Comparison of ENCODE assay signal across 1 cellular context in the genomic region with DNA sequence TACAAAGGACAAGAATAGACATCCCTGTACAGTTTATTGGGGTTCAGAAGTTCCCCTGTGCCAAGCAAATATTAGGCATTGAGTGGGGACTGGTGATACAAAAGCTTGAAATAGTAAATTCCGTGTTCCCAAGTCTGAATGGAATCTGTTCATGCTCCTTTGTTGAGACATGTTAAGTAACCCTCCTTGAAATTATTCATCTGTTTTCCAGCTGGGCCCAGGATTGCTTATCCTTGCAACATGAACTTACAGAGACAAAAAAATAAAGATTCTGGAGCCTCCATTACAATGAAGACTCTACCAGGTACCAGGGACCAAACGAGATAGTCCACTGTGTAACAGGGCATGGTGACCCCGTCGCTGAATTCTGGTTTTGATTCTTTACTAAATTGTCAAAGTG.
TF ChIP-seq lines count a peak whose summit lies in the region.

No MANE protein-coding gene starts in this region.

TF ChIP-seq in WTC11, 78 proteins besides CTCF, POLR2A, EP300 and RAD21 (continued from another document):
- TF ChIP-seq, protein P1, sequence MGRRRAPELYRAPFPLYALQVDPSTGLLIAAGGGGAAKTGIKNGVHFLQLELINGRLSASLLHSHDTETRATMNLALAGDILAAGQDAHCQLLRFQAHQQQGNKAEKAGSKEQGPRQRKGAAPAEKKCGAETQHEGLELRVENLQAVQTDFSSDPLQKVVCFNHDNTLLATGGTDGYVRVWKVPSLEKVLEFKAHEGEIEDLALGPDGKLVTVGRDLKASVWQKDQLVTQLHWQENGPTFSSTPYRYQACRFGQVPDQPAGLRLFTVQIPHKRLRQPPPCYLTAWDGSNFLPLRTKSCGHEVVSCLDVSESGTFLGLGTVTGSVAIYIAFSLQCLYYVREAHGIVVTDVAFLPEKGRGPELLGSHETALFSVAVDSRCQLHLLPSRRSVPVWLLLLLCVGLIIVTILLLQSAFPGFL (CRISPR knock-in tag; IDR thresholded peaks at IDR 0.05; ENCODE audit: borderline replicate concordance) = no peak
- TF ChIP-seq, protein P2, sequence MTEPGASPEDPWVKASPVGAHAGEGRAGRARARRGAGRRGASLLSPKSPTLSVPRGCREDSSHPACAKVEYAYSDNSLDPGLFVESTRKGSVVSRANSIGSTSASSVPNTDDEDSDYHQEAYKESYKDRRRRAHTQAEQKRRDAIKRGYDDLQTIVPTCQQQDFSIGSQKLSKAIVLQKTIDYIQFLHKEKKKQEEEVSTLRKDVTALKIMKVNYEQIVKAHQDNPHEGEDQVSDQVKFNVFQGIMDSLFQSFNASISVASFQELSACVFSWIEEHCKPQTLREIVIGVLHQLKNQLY (CRISPR knock-in tag; IDR thresholded peaks at IDR 0.05) = no peak
- no peak for TF ChIP-seq PRRX2 (CRISPR knock-in tag; IDR thresholded peaks at IDR 0.05)
- TF ChIP-seq NR2C2 (CRISPR knock-in tag; IDR thresholded peaks at IDR 0.05) = no peak
- TF ChIP-seq, protein P3, sequence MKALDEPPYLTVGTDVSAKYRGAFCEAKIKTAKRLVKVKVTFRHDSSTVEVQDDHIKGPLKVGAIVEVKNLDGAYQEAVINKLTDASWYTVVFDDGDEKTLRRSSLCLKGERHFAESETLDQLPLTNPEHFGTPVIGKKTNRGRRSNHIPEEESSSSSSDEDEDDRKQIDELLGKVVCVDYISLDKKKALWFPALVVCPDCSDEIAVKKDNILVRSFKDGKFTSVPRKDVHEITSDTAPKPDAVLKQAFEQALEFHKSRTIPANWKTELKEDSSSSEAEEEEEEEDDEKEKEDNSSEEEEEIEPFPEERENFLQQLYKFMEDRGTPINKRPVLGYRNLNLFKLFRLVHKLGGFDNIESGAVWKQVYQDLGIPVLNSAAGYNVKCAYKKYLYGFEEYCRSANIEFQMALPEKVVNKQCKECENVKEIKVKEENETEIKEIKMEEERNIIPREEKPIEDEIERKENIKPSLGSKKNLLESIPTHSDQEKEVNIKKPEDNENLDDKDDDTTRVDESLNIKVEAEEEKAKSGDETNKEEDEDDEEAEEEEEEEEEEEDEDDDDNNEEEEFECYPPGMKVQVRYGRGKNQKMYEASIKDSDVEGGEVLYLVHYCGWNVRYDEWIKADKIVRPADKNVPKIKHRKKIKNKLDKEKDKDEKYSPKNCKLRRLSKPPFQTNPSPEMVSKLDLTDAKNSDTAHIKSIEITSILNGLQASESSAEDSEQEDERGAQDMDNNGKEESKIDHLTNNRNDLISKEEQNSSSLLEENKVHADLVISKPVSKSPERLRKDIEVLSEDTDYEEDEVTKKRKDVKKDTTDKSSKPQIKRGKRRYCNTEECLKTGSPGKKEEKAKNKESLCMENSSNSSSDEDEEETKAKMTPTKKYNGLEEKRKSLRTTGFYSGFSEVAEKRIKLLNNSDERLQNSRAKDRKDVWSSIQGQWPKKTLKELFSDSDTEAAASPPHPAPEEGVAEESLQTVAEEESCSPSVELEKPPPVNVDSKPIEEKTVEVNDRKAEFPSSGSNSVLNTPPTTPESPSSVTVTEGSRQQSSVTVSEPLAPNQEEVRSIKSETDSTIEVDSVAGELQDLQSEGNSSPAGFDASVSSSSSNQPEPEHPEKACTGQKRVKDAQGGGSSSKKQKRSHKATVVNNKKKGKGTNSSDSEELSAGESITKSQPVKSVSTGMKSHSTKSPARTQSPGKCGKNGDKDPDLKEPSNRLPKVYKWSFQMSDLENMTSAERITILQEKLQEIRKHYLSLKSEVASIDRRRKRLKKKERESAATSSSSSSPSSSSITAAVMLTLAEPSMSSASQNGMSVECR (CRISPR knock-in tag; IDR thresholded peaks at IDR 0.05; ENCODE audit: borderline replicate concordance) = no peak
- TF ChIP-seq JUN (CRISPR knock-in tag; IDR thresholded peaks at IDR 0.05) = no peak
- no peak for TF ChIP-seq NFATC4 (CRISPR knock-in tag; IDR thresholded peaks at IDR 0.05)
- TF ChIP-seq ZNF396 (CRISPR knock-in tag; IDR thresholded peaks at IDR 0.05; ENCODE audit: borderline replicate concordance) = no peak
- no peak for TF ChIP-seq ZNF263 (CRISPR knock-in tag; IDR thresholded peaks at IDR 0.05; ENCODE audit: low read depth)
- no peak for TF ChIP-seq ZBTB21 (CRISPR knock-in tag; IDR thresholded peaks at IDR 0.05; ENCODE audit: borderline replicate concordance)
- TF ChIP-seq ZNF219 (CRISPR knock-in tag; IDR thresholded peaks at IDR 0.05; ENCODE audit: borderline replicate concordance) = no peak
- TF ChIP-seq TCF7 (CRISPR knock-in tag; IDR thresholded peaks at IDR 0.05; ENCODE audit: low read depth) = no peak
- TF ChIP-seq, protein P4, sequence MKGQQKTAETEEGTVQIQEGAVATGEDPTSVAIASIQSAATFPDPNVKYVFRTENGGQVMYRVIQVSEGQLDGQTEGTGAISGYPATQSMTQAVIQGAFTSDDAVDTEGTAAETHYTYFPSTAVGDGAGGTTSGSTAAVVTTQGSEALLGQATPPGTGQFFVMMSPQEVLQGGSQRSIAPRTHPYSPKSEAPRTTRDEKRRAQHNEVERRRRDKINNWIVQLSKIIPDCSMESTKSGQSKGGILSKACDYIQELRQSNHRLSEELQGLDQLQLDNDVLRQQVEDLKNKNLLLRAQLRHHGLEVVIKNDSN (CRISPR knock-in tag; IDR thresholded peaks at IDR 0.05) = no peak
- no peak for TF ChIP-seq GRHL2 (CRISPR knock-in tag; IDR thresholded peaks at IDR 0.05; ENCODE audit: insufficient replicate concordance, severe bottlenecking)
- TF ChIP-seq SMAD4 (CRISPR knock-in tag; IDR thresholded peaks at IDR 0.05) = no peak
- TF ChIP-seq CREB1 (CRISPR knock-in tag; IDR thresholded peaks at IDR 0.05) = no peak
- TF ChIP-seq, protein P5, sequence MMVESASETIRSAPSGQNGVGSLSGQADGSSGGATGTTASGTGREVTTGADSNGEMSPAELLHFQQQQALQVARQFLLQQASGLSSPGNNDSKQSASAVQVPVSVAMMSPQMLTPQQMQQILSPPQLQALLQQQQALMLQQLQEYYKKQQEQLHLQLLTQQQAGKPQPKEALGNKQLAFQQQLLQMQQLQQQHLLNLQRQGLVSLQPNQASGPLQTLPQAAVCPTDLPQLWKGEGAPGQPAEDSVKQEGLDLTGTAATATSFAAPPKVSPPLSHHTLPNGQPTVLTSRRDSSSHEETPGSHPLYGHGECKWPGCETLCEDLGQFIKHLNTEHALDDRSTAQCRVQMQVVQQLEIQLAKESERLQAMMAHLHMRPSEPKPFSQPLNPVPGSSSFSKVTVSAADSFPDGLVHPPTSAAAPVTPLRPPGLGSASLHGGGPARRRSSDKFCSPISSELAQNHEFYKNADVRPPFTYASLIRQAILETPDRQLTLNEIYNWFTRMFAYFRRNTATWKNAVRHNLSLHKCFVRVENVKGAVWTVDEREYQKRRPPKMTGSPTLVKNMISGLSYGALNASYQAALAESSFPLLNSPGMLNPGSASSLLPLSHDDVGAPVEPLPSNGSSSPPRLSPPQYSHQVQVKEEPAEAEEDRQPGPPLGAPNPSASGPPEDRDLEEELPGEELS (CRISPR knock-in tag; IDR thresholded peaks at IDR 0.05) = no peak
